In the genomic region with DNA sequence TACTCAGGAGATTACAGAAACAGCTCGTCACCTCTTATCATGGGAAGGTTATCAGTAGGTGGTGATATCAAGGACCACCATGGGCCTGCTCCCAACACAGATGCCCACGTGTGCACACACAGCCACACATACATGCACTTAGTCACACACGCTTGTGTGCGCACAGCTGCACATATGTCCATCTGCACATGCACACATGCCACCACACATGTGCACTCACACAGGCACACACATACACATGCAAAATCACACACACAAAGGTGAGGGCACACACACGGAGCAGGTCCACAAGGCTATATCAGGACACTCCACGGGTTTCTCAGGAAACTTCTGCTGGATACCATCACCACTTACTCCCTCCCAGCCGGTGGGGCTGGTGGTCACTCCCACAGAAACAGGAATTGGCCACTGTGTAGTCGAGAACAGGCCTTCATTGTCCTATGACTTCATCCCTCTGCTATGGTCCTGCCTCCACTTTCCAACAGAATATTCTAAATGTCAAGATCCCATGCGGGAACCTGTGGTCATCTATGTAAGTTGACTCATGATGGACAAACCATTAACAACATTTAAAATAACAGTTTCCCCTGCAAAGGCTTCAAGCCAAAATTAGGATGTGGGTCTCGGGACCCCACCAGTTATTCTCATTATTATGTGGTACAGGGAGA, we compare ENCODE assay signal across 1 cellular context.
TF ChIP-seq lines count a peak whose summit lies in the region.

No MANE protein-coding gene starts in this region.

TF ChIP-seq in K562, 482 proteins besides CTCF, POLR2A, EP300 and RAD21 (continued from another document and continues in another):
- TF ChIP-seq, protein P1, sequence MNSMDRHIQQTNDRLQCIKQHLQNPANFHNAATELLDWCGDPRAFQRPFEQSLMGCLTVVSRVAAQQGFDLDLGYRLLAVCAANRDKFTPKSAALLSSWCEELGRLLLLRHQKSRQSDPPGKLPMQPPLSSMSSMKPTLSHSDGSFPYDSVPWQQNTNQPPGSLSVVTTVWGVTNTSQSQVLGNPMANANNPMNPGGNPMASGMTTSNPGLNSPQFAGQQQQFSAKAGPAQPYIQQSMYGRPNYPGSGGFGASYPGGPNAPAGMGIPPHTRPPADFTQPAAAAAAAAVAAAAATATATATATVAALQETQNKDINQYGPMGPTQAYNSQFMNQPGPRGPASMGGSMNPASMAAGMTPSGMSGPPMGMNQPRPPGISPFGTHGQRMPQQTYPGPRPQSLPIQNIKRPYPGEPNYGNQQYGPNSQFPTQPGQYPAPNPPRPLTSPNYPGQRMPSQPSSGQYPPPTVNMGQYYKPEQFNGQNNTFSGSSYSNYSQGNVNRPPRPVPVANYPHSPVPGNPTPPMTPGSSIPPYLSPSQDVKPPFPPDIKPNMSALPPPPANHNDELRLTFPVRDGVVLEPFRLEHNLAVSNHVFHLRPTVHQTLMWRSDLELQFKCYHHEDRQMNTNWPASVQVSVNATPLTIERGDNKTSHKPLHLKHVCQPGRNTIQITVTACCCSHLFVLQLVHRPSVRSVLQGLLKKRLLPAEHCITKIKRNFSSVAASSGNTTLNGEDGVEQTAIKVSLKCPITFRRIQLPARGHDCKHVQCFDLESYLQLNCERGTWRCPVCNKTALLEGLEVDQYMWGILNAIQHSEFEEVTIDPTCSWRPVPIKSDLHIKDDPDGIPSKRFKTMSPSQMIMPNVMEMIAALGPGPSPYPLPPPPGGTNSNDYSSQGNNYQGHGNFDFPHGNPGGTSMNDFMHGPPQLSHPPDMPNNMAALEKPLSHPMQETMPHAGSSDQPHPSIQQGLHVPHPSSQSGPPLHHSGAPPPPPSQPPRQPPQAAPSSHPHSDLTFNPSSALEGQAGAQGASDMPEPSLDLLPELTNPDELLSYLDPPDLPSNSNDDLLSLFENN (IDR thresholded peaks at IDR 0.05; ENCODE audit: low read depth in 2 of 2, low read length in 2 of 2), result no peak
- TF ChIP-seq BRF1 (IDR thresholded peaks at IDR 0.05; ENCODE audit: borderline replicate concordance, extremely low read depth, insufficient read length), result no peak
- TF ChIP-seq EP400 (IDR thresholded peaks at IDR 0.05), result peak; percentile 20; the same call in 1 of the 2 replicates
- no peak for TF ChIP-seq DMBX1 (CRISPR knock-in tag; IDR thresholded peaks at IDR 0.05; ENCODE audit: borderline replicate concordance)
- no peak for TF ChIP-seq HDAC6 (IDR thresholded peaks at IDR 0.05; ENCODE audit: low read depth, low read length)
- TF ChIP-seq CBFA2T2 (conservative IDR thresholded peaks at IDR 0.05), result no peak
- TF ChIP-seq, protein P2, sequence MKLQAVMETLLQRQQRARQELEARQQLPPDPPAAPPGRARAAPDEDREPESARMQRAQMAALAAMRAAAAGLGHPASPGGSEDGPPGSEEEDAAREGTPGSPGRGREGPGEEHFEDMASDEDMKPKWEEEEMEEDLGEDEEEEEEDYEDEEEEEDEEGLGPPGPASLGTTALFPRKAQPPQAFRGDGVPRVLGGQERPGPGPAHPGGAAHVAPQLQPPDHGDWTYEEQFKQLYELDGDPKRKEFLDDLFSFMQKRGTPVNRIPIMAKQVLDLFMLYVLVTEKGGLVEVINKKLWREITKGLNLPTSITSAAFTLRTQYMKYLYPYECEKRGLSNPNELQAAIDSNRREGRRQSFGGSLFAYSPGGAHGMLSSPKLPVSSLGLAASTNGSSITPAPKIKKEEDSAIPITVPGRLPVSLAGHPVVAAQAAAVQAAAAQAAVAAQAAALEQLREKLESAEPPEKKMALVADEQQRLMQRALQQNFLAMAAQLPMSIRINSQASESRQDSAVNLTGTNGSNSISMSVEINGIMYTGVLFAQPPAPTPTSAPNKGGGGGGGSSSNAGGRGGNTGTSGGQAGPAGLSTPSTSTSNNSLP (IDR thresholded peaks at IDR 0.05; ENCODE audit: borderline replicate concordance, low read depth, low read length), result no peak
- no peak for TF ChIP-seq ZFPM2 (CRISPR knock-in tag; IDR thresholded peaks at IDR 0.05)
- TF ChIP-seq SUPT5H (IDR thresholded peaks at IDR 0.05), result peak; percentile 65; the same call in 1 of the 2 replicates
- TF ChIP-seq, protein P3, sequence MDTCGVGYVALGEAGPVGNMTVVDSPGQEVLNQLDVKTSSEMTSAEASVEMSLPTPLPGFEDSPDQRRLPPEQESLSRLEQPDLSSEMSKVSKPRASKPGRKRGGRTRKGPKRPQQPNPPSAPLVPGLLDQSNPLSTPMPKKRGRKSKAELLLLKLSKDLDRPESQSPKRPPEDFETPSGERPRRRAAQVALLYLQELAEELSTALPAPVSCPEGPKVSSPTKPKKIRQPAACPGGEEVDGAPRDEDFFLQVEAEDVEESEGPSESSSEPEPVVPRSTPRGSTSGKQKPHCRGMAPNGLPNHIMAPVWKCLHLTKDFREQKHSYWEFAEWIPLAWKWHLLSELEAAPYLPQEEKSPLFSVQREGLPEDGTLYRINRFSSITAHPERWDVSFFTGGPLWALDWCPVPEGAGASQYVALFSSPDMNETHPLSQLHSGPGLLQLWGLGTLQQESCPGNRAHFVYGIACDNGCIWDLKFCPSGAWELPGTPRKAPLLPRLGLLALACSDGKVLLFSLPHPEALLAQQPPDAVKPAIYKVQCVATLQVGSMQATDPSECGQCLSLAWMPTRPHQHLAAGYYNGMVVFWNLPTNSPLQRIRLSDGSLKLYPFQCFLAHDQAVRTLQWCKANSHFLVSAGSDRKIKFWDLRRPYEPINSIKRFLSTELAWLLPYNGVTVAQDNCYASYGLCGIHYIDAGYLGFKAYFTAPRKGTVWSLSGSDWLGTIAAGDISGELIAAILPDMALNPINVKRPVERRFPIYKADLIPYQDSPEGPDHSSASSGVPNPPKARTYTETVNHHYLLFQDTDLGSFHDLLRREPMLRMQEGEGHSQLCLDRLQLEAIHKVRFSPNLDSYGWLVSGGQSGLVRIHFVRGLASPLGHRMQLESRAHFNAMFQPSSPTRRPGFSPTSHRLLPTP (IDR thresholded peaks at IDR 0.05; ENCODE audit: borderline replicate concordance, extremely low read depth, insufficient read length), result no peak
- TF ChIP-seq CBX8 (IDR thresholded peaks at IDR 0.05; ENCODE audit: borderline replicate concordance, extremely low read depth, low read depth, low read length, poor library complexity, severe bottlenecking), result no peak
- TF ChIP-seq, protein P4, sequence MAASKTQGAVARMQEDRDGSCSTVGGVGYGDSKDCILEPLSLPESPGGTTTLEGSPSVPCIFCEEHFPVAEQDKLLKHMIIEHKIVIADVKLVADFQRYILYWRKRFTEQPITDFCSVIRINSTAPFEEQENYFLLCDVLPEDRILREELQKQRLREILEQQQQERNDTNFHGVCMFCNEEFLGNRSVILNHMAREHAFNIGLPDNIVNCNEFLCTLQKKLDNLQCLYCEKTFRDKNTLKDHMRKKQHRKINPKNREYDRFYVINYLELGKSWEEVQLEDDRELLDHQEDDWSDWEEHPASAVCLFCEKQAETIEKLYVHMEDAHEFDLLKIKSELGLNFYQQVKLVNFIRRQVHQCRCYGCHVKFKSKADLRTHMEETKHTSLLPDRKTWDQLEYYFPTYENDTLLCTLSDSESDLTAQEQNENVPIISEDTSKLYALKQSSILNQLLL (CRISPR knock-in tag; IDR thresholded peaks at IDR 0.05; ENCODE audit: borderline replicate concordance), result no peak
- TF ChIP-seq, protein P5, sequence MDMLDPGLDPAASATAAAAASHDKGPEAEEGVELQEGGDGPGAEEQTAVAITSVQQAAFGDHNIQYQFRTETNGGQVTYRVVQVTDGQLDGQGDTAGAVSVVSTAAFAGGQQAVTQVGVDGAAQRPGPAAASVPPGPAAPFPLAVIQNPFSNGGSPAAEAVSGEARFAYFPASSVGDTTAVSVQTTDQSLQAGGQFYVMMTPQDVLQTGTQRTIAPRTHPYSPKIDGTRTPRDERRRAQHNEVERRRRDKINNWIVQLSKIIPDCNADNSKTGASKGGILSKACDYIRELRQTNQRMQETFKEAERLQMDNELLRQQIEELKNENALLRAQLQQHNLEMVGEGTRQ (CRISPR knock-in tag; IDR thresholded peaks at IDR 0.05), result no peak
- no peak for TF ChIP-seq ZNF384 (IDR thresholded peaks at IDR 0.05; ENCODE audit: low read depth, low read length)
- no peak for TF ChIP-seq RBBP5 (IDR thresholded peaks at IDR 0.05; ENCODE audit: borderline replicate concordance, insufficient read depth, low read length, poor library complexity, severe bottlenecking)
- no peak for TF ChIP-seq ZKSCAN1 (IDR thresholded peaks at IDR 0.05; ENCODE audit: low read depth, low read length)
- TF ChIP-seq ZNF551 (CRISPR knock-in tag; IDR thresholded peaks at IDR 0.05), result no peak
- TF ChIP-seq FOS (IDR thresholded peaks at IDR 0.05; ENCODE audit: extremely low read depth, insufficient read length), result no peak
- TF ChIP-seq RFX7 (CRISPR knock-in tag; IDR thresholded peaks at IDR 0.05), result no peak
- TF ChIP-seq POLR2H (tag; IDR thresholded peaks at IDR 0.05; ENCODE audit: low read depth), result no peak
- TF ChIP-seq, protein P6, sequence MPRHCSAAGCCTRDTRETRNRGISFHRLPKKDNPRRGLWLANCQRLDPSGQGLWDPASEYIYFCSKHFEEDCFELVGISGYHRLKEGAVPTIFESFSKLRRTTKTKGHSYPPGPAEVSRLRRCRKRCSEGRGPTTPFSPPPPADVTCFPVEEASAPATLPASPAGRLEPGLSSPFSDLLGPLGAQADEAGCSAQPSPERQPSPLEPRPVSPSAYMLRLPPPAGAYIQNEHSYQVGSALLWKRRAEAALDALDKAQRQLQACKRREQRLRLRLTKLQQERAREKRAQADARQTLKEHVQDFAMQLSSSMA (CRISPR knock-in tag; IDR thresholded peaks at IDR 0.05), result no peak
- TF ChIP-seq SMC3 (conservative IDR thresholded peaks at IDR 0.05; ENCODE audit: insufficient read depth, low read depth, low read length), result no peak
- TF ChIP-seq KDM4B (IDR thresholded peaks at IDR 0.05; ENCODE audit: borderline replicate concordance in 2 of 2, low read depth in 1 of 2), result no peak
- peak; percentile 61; the same call in 1 of the 2 replicates for TF ChIP-seq GTF2E2 (tag; IDR thresholded peaks at IDR 0.05)
- TF ChIP-seq HOXB6 (CRISPR knock-in tag; IDR thresholded peaks at IDR 0.05; ENCODE audit: borderline replicate concordance), result no peak
- TF ChIP-seq, protein P7, sequence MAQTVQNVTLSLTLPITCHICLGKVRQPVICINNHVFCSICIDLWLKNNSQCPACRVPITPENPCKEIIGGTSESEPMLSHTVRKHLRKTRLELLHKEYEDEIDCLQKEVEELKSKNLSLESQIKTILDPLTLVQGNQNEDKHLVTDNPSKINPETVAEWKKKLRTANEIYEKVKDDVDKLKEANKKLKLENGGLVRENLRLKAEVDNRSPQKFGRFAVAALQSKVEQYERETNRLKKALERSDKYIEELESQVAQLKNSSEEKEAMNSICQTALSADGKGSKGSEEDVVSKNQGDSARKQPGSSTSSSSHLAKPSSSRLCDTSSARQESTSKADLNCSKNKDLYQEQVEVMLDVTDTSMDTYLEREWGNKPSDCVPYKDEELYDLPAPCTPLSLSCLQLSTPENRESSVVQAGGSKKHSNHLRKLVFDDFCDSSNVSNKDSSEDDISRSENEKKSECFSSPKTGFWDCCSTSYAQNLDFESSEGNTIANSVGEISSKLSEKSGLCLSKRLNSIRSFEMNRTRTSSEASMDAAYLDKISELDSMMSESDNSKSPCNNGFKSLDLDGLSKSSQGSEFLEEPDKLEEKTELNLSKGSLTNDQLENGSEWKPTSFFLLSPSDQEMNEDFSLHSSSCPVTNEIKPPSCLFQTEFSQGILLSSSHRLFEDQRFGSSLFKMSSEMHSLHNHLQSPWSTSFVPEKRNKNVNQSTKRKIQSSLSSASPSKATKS (CRISPR knock-in tag; IDR thresholded peaks at IDR 0.05), result no peak
- TF ChIP-seq, protein P8, sequence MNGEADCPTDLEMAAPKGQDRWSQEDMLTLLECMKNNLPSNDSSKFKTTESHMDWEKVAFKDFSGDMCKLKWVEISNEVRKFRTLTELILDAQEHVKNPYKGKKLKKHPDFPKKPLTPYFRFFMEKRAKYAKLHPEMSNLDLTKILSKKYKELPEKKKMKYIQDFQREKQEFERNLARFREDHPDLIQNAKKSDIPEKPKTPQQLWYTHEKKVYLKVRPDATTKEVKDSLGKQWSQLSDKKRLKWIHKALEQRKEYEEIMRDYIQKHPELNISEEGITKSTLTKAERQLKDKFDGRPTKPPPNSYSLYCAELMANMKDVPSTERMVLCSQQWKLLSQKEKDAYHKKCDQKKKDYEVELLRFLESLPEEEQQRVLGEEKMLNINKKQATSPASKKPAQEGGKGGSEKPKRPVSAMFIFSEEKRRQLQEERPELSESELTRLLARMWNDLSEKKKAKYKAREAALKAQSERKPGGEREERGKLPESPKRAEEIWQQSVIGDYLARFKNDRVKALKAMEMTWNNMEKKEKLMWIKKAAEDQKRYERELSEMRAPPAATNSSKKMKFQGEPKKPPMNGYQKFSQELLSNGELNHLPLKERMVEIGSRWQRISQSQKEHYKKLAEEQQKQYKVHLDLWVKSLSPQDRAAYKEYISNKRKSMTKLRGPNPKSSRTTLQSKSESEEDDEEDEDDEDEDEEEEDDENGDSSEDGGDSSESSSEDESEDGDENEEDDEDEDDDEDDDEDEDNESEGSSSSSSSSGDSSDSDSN (IDR thresholded peaks at IDR 0.05; ENCODE audit: borderline replicate concordance in 1 of 2, low read depth in 2 of 2, low read length in 2 of 2), result no peak
- TF ChIP-seq NR2C2 (CRISPR knock-in tag; IDR thresholded peaks at IDR 0.05), result no peak
- peak; percentile 36 for TF ChIP-seq NR2C2 (tag; IDR thresholded peaks at IDR 0.05)
- no peak for TF ChIP-seq CHD2 (IDR thresholded peaks at IDR 0.05; ENCODE audit: low read depth, low read length)
- TF ChIP-seq XRCC4 (IDR thresholded peaks at IDR 0.05; ENCODE audit: extremely low read depth, insufficient read depth, insufficient read length), result no peak
- TF ChIP-seq NR1H2 (CRISPR knock-in tag; IDR thresholded peaks at IDR 0.05), result no peak
- no peak for TF ChIP-seq SMARCA5 (IDR thresholded peaks at IDR 0.05)
- peak; percentile 35; the same call in 1 of the 2 replicates for TF ChIP-seq CTBP1 (IDR thresholded peaks at IDR 0.05; ENCODE audit: borderline replicate concordance)
- TF ChIP-seq MYNN (IDR thresholded peaks at IDR 0.05), result no peak
- no peak for TF ChIP-seq MYNN (CRISPR knock-in tag; IDR thresholded peaks at IDR 0.05)
- TF ChIP-seq KLF1 (tag; IDR thresholded peaks at IDR 0.05), result no peak
- TF ChIP-seq, protein P9, sequence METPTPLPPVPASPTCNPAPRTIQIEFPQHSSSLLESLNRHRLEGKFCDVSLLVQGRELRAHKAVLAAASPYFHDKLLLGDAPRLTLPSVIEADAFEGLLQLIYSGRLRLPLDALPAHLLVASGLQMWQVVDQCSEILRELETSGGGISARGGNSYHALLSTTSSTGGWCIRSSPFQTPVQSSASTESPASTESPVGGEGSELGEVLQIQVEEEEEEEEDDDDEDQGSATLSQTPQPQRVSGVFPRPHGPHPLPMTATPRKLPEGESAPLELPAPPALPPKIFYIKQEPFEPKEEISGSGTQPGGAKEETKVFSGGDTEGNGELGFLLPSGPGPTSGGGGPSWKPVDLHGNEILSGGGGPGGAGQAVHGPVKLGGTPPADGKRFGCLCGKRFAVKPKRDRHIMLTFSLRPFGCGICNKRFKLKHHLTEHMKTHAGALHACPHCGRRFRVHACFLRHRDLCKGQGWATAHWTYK (CRISPR knock-in tag; IDR thresholded peaks at IDR 0.05), result 0 out of 2 replicates have a peak, but pooled peaks have one; percentile 50
- TF ChIP-seq ZNF274 (IDR thresholded peaks at IDR 0.05; ENCODE audit: borderline replicate concordance, low read depth, low read length), result no peak
- TF ChIP-seq TFAM (CRISPR knock-in tag; conservative IDR thresholded peaks at IDR 0.05), result no peak
- TF ChIP-seq GTF2A2 (tag; IDR thresholded peaks at IDR 0.05), result no peak; the same call in 1 of the 2 replicates
- TF ChIP-seq NFRKB (IDR thresholded peaks at IDR 0.05; ENCODE audit: low read depth), result peak; percentile 12; the same call in 1 of the 2 replicates
- no peak for TF ChIP-seq RBM39 (optimal IDR thresholded peaks at IDR 0.05; ENCODE audit: low read depth, low read length)
